ENCODE assay signal across 9 cellular contexts in genomic region chr12:91064640-91065039, GRCh38. TPM values are rescaled to one million over a fixed set of nuclear protein-coding genes. Genes with fewer than 3 reads are reported as not detected.
"Had no signal": no experiment of that assay in that cellular context is flagged by ENCODE, and none has a peak within 500 bp of the region (broad histone marks: within the 10 kb centered on the region; RNA-seq: fewer than 3 reads in every experiment).

No MANE protein-coding gene starts in this region.

- FAIRE-seq: G401.6, GM12878, GM12891, GM12892, GM18507, GM19239 had no signal

- ATAC-seq: GM12878 had no signal

- DNase-seq: GDM1, GF-D8 had no signal

- H3K4me3 ChIP-seq: GM12878 had no signal

RNA-seq across cellular contexts. Expression of gene KERA, which starts 6.8 kb away (rescaled TPM):
- total RNA-seq: G401, GM12878 had no signal
- polyA plus RNA-seq: GM12878 had no signal

RNA-seq across cellular contexts. Expression of gene LUM, which starts 46.7 kb away (rescaled TPM):
- total RNA-seq: G401 had no signal

RNA-seq across cellular contexts. Expression of gene EPYC, which starts 59.9 kb away (rescaled TPM):
- total RNA-seq: G401, GM12878 had no signal
- polyA plus RNA-seq: GM12878 had no signal
